Comparison of ENCODE assay signal across 14 cellular contexts in the genomic region with DNA sequence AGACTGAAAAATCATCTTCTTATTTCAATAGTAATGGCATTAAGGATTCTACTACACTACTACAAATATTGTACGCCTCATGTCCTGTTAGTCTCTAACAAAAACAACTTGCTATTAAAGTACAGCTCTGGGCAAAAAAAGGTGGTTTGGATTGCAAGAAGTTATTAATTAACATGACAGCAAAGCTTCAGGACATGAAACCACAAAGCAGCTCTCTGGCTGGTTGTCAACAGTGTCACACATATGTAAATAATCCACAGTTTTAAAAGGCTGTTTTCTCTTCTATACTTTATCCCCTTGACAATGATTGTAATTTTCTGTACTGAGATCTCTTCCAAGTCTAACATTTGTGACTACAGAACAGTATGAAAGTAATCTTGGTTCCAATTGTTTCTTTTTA. TPM values are rescaled to one million over a fixed set of nuclear protein-coding genes. Genes with fewer than 3 reads are reported as not detected.
DNase-seq lines count a peak whose midpoint lies in the region; ATAC-seq and TF ChIP-seq lines count a peak whose summit lies in the region.
"Had no signal": no experiment of that assay in that cellular context is flagged by ENCODE, and none has a peak within 500 bp of the region (broad histone marks: within the 10 kb centered on the region; RNA-seq: fewer than 3 reads in every experiment).

No MANE protein-coding gene starts in this region.

- H3K4me1 ChIP-seq in PC-3 (ENCODE audit: insufficient read depth, low read length) (peaks cover 11% of the 10 kb centered on the region), GM23338 (ENCODE audit: insufficient read depth) (no peaks in the 10 kb centered on the region)
- H3K4me1 ChIP-seq: adrenal gland, BE2C, neural progenitor cell had no signal

- H3K4me3 ChIP-seq in PC-3 (ENCODE audit: low read length) (no peak overlapping the region), GM23338 (no peak overlapping the region)
- H3K4me3 ChIP-seq: adrenal gland, neural progenitor cell had no signal

- no peaks in the 10 kb centered on the region for H3K36me3 Mint-ChIP-seq in GM23338 (ENCODE audit: low read depth)
- H3K36me3 Mint-ChIP-seq in activated CD4-positive, alpha-beta T cell treated with anti-CD3 and anti-CD28 coated beads, Interleukin-2, amount 10 ng/mL, durations not matched to agents 7 days and 5 days (ENCODE audit: low read depth) = no peaks in the 10 kb centered on the region
- H3K36me3 Mint-ChIP-seq: neural progenitor cell had no signal

- TF ChIP-seq CTCF in PC-3 (conservative IDR thresholded peaks at IDR 0.05; ENCODE audit: low read depth, low read length) = no peak
- TF ChIP-seq CTCF in GM23338 (conservative IDR thresholded peaks at IDR 0.05; ENCODE audit: low read depth in 2 of 2) = no peak

- H3K36me3 ChIP-seq in PC-3 (ENCODE audit: low read depth, low read length) (no peaks in the 10 kb centered on the region), GM23338 (ENCODE audit: insufficient read depth) (no peaks in the 10 kb centered on the region)
- H3K36me3 ChIP-seq: adrenal gland, BE2C, neural progenitor cell had no signal

- H4K20me1 ChIP-seq in PC-3 (ENCODE audit: low read length) (no peaks in the 10 kb centered on the region), GM23338 (replicated peaks; ENCODE audit: insufficient read depth) (no peaks in the 10 kb centered on the region)

- H3K9me3 Mint-ChIP-seq in GM23338 = no peaks in the 10 kb centered on the region
- no peaks in the 10 kb centered on the region for H3K9me3 Mint-ChIP-seq in activated CD4-positive, alpha-beta T cell treated with anti-CD3 and anti-CD28 coated beads, Interleukin-2, amount 10 ng/mL, durations not matched to agents 7 days and 5 days
- H3K9me3 Mint-ChIP-seq: neural progenitor cell had no signal

- ATAC-seq in GM19467 (IDR thresholded peaks at IDR 0.05; ENCODE audit: unreplicated experiment) (peak; percentile 80), HG03025 (IDR thresholded peaks at IDR 0.05; ENCODE audit: low FRiP score, unreplicated experiment) (peak; percentile 49), PC-3 (no peak), GM23338 (no peak), GM18868 (IDR thresholded peaks at IDR 0.05; ENCODE audit: unreplicated experiment) (no peak)

- no peaks in the 10 kb centered on the region for H3K79me2 ChIP-seq in PC-3 (ENCODE audit: low read length)
- no peaks in the 10 kb centered on the region for H3K79me2 ChIP-seq in GM23338 (replicated peaks; ENCODE audit: insufficient read depth)

- H3F3A ChIP-seq in PC-3 (ENCODE audit: low read length, unreplicated experiment) (no peaks in the 10 kb centered on the region), GM23338 (replicated peaks; ENCODE audit: low read depth) (no peaks in the 10 kb centered on the region)

- peaks cover 3% of the 10 kb centered on the region for H3K27me3 Mint-ChIP-seq in GM23338 (ENCODE audit: insufficient read depth, low read depth, poor library complexity)
- peaks cover 26% of the 10 kb centered on the region for H3K27me3 Mint-ChIP-seq in activated CD4-positive, alpha-beta T cell treated with anti-CD3 and anti-CD28 coated beads, Interleukin-2, amount 10 ng/mL, durations not matched to agents 7 days and 5 days

- H2AFZ ChIP-seq in PC-3 (ENCODE audit: low read length) (no peak overlapping the region), GM23338 (no peak overlapping the region)
- H2AFZ ChIP-seq: neural progenitor cell had no signal

- no peak overlapping the region for H3K27ac Mint-ChIP-seq in GM23338
- no peak overlapping the region for H3K27ac Mint-ChIP-seq in activated CD4-positive, alpha-beta T cell treated with anti-CD3 and anti-CD28 coated beads, Interleukin-2, amount 10 ng/mL, durations not matched to agents 7 days and 5 days
- H3K27ac Mint-ChIP-seq: neural progenitor cell had no signal

- peak; percentile 68 for DNase-seq in DMS53 (lab: John Stamatoyannopoulos, UW)
- peak; percentile 6 for DNase-seq in PC-3
- DNase-seq in T-helper 1 cell = no peak
- no peak for DNase-seq in GM23338 (ENCODE audit: low spot score)
- DNase-seq in activated CD4-positive, alpha-beta T cell treated with anti-CD3 and anti-CD28 coated beads, Interleukin-2, amount 10 ng/mL, durations not matched to agents 7 days and 5 days = no peak
- DNase-seq: activated CD4-positive, alpha-beta T cell treated with anti-CD3 and anti-CD28 coated beads, Interleukin-2, amount 50 U/mL, for 1 hour; adrenal gland; BE2C; SIG-M5 had no signal

- no peak overlapping the region for H3K27ac ChIP-seq in PC-3 (ENCODE audit: low read length)
- no peak overlapping the region for H3K27ac ChIP-seq in GM23338 (ENCODE audit: low read depth)
- H3K27ac ChIP-seq: adrenal gland, neural progenitor cell had no signal

- H3K9me2 ChIP-seq in PC-3 (replicated peaks; ENCODE audit: low read length) = no peaks in the 10 kb centered on the region
- no peaks in the 10 kb centered on the region for H3K9me2 ChIP-seq in GM23338 (ENCODE audit: insufficient read depth)

- no peak overlapping the region for H3K4me3 Mint-ChIP-seq in GM23338
- H3K4me3 Mint-ChIP-seq in activated CD4-positive, alpha-beta T cell treated with anti-CD3 and anti-CD28 coated beads, Interleukin-2, amount 10 ng/mL, durations not matched to agents 7 days and 5 days = no peak overlapping the region
- H3K4me3 Mint-ChIP-seq: neural progenitor cell had no signal

- intact Hi-C loops in PC-3 (cut with micrococcal nuclease) = no loop called here

- no peak overlapping the region for H3K9ac ChIP-seq in PC-3 (ENCODE audit: low read length)
- H3K9ac ChIP-seq: neural progenitor cell had no signal

- CTCF ChIA-PET in PC-3 (lab: Charles Lee) = no interaction called here
- CTCF ChIA-PET in activated CD4-positive, alpha-beta T cell treated with anti-CD3 and anti-CD28 coated beads, Interleukin-2, amount 10 ng/mL, durations not matched to agents 7 days and 5 days (lab: Charles Lee) = no interaction called here

- no peaks in the 10 kb centered on the region for H3K4me1 Mint-ChIP-seq in GM23338
- H3K4me1 Mint-ChIP-seq in activated CD4-positive, alpha-beta T cell treated with anti-CD3 and anti-CD28 coated beads, Interleukin-2, amount 10 ng/mL, durations not matched to agents 7 days and 5 days = no peaks in the 10 kb centered on the region
- H3K4me1 Mint-ChIP-seq: neural progenitor cell had no signal

- no TSS peak for BruUV-seq in PC-3 (replicated peaks; lab: Mats Ljungman, UMichigan)

- H3K27me3 ChIP-seq in PC-3 (ENCODE audit: low read length) (no peaks in the 10 kb centered on the region), GM23338 (ENCODE audit: insufficient read depth) (no peaks in the 10 kb centered on the region)
- H3K27me3 ChIP-seq: adrenal gland, BE2C, neural progenitor cell had no signal

- H3K4me2 ChIP-seq in PC-3 (ENCODE audit: low read length) (no peak overlapping the region), GM23338 (no peak overlapping the region)
- H3K4me2 ChIP-seq: neural progenitor cell had no signal

- H3K9me3 ChIP-seq in PC-3 (ENCODE audit: low read length) = no peaks in the 10 kb centered on the region
- H3K9me3 ChIP-seq: adrenal gland, BE2C had no signal

- POLR2A ChIA-PET in PC-3 (lab: Charles Lee; ENCODE audit: unreplicated experiment) = no interaction called here
- POLR2A ChIA-PET in activated CD4-positive, alpha-beta T cell treated with anti-CD3 and anti-CD28 coated beads, Interleukin-2, amount 10 ng/mL, durations not matched to agents 7 days and 5 days (lab: Charles Lee) = no interaction called here

TF ChIP-seq in GM23338, 12 proteins besides CTCF, POLR2A, EP300 and RAD21 (continues in another document):
- TF ChIP-seq ZNF331 (CRISPR knock-in tag; IDR thresholded peaks at IDR 0.05; ENCODE audit: low read depth) (no peak), JUNB (IDR thresholded peaks at IDR 0.05; ENCODE audit: unreplicated experiment) (no peak), STAT1 (IDR thresholded peaks at IDR 0.05; ENCODE audit: unreplicated experiment) (no peak), EZH2phosphoT487 (IDR thresholded peaks at IDR 0.05; ENCODE audit: unreplicated experiment) (no peak)
- TF ChIP-seq, protein P1, sequence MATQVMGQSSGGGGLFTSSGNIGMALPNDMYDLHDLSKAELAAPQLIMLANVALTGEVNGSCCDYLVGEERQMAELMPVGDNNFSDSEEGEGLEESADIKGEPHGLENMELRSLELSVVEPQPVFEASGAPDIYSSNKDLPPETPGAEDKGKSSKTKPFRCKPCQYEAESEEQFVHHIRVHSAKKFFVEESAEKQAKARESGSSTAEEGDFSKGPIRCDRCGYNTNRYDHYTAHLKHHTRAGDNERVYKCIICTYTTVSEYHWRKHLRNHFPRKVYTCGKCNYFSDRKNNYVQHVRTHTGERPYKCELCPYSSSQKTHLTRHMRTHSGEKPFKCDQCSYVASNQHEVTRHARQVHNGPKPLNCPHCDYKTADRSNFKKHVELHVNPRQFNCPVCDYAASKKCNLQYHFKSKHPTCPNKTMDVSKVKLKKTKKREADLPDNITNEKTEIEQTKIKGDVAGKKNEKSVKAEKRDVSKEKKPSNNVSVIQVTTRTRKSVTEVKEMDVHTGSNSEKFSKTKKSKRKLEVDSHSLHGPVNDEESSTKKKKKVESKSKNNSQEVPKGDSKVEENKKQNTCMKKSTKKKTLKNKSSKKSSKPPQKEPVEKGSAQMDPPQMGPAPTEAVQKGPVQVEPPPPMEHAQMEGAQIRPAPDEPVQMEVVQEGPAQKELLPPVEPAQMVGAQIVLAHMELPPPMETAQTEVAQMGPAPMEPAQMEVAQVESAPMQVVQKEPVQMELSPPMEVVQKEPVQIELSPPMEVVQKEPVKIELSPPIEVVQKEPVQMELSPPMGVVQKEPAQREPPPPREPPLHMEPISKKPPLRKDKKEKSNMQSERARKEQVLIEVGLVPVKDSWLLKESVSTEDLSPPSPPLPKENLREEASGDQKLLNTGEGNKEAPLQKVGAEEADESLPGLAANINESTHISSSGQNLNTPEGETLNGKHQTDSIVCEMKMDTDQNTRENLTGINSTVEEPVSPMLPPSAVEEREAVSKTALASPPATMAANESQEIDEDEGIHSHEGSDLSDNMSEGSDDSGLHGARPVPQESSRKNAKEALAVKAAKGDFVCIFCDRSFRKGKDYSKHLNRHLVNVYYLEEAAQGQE (IDR thresholded peaks at IDR 0.05; ENCODE audit: unreplicated experiment) = no peak

RNA-seq across cellular contexts. Expression of a gene that starts 19.7 kb away (rescaled TPM):
- total RNA-seq in PC-3 (2014; rRNA removed) = 0.06 and 0.22 TPM in 2 replicates
- 6.3 and 7.6 TPM in 2 replicates for total RNA-seq in GM23338 (2014; rRNA removed; shearing (Covaris generic))
- 0.21 and 0.42 TPM in 2 replicates for polyA plus RNA-seq in GM23338 (2016; fragmentation: Nextera tagmentation; extraction: Ambion mirVana)
- total RNA-seq in activated CD4-positive, alpha-beta T cell treated with anti-CD3 and anti-CD28 coated beads, Interleukin-2, amount 10 ng/mL, durations not matched to agents 7 days and 5 days = not detected
- total RNA-seq: HT-29 had no signal

Comparison
In these comparisons a context has a peak if more than half of its experiments do, and no peak if none do; other contexts are left out.
1. DNase-seq: peak in DMS53 (single experiment) and PC-3 (single experiment); none in T-helper 1 cell (0 of 5), GM23338 (single experiment) and activated CD4-positive, alpha-beta T cell treated with anti-CD3 and anti-CD28 coated beads, Interleukin-2, amount 10 ng/mL, durations not matched to agents 7 days and 5 days (single experiment).
2. ATAC-seq: peak in GM19467 (single experiment) and HG03025 (single experiment); none in PC-3 (single experiment), GM23338 (single experiment) and GM18868 (single experiment).